ENCODE assay signal across 8 cellular contexts in genomic region chr4:10095296-10095991, GRCh38. TPM values are rescaled to one million over a fixed set of nuclear protein-coding genes. Genes with fewer than 3 reads are reported as not detected.
DNase-seq lines count a peak whose midpoint lies in the region; ATAC-seq and TF ChIP-seq lines count a peak whose summit lies in the region.

No MANE protein-coding gene starts in this region.

- intact Hi-C loops in heart left ventricle (cut with DNase I), result no loop called here

- peaks cover 34% of the 10 kb centered on the region; the same call in 1 of the 2 replicates for H3K36me3 ChIP-seq in GM23248 (ENCODE audit: low read depth)
- peaks cover 9% of the 10 kb centered on the region; the same call in 1 of the 2 replicates for H3K36me3 ChIP-seq in SK-N-MC (ENCODE audit: insufficient read depth, low read length)
- peaks cover 3 to 98% (median 77%) of the 10 kb centered on the region in 9 donors for H3K36me3 ChIP-seq in heart left ventricle

- H3K4me1 ChIP-seq in GM23248 (ENCODE audit: insufficient read depth) (peaks cover 72% of the 10 kb centered on the region), heart left ventricle (peaks cover 25 to 92% (median 72%) of the 10 kb centered on the region in 12 donors)

- in situ Hi-C loops in GM23248 (cut with MboI), result no loop called here

- TF ChIP-seq CTCF in heart left ventricle (IDR thresholded peaks at IDR 0.05), result no peak

- 65 to 75% methylated on average over 13 of the region's 13 CpGs for WGBS in GM23248 (ENCODE audit: low coverage in 1 of 2, low lambda C conversion rate in 2 of 2, missing lambda C conversion rate in 2 of 2), 2 experiments
- 77 to 92% (median 86%) methylated on average over 11 to 13 of the region's 13 CpGs for WGBS in heart left ventricle, 4 donors

- H3K9me3 ChIP-seq in GM23248 (ENCODE audit: low read depth) (no peaks in the 10 kb centered on the region), SK-N-MC (ENCODE audit: low read depth, low read length) (no peaks in the 10 kb centered on the region), heart left ventricle (no peaks in the 10 kb centered on the region)

- no peaks in the 10 kb centered on the region for H3K9me2 ChIP-seq in GM23248 (ENCODE audit: insufficient read depth)

- H3K9ac ChIP-seq in GM23248, result peak overlapping the region; percentile 82
- no peak overlapping the region for H3K9ac ChIP-seq in SK-N-MC (ENCODE audit: insufficient read length)

- peak overlapping the region; percentile 64 for H3K4me2 ChIP-seq in GM23248 (ENCODE audit: unreplicated experiment)

- peaks cover 89% of the 10 kb centered on the region for H3K79me2 ChIP-seq in GM23248 (ENCODE audit: insufficient read depth)

- no peak for TF ChIP-seq POLR2A in heart left ventricle (IDR thresholded peaks at IDR 0.05)

- H3K4me3 ChIP-seq in GM23248 (no peak overlapping the region), SK-N-MC (no peak overlapping the region), heart left ventricle (no peak overlapping the region)

- H2AFZ ChIP-seq in GM23248, result no peak overlapping the region

- peak; percentile 37 for DNase-seq in GM23248
- DNase-seq in SK-N-MC (ENCODE audit: low read depth, low spot score), result no peak
- peak in 2 of 5 donors; percentile 31 to 56 for DNase-seq in heart left ventricle
- peak; percentile 69 for DNase-seq in stimulated activated naive CD8-positive, alpha-beta T cell treated with anti-CD3 and anti-CD28 coated beads, Interleukin-15, Interleukin-2, amounts not matched to agents 100 U/mL and 50 U/mL, for 24 hours
- no peak for DNase-seq in NAMALWA (ENCODE audit: low spot score)
- DNase-seq in HCEC 1CT, result no peak
- DNase-seq in DMS79 treated with DMSO at 0.1 percent for 48 hours (lab: John Stamatoyannopoulos, UW), result no peak
- DNase-seq in NCI-H82 (lab: John Stamatoyannopoulos, UW), result no peak

- H3F3A ChIP-seq in GM23248 (ENCODE audit: insufficient read depth), result peaks cover 81% of the 10 kb centered on the region

- peak overlapping the region; percentile 99 for H3K27ac ChIP-seq in GM23248
- peak overlapping the region; percentile 91; the same call in 1 of the 2 replicates for H3K27ac ChIP-seq in SK-N-MC
- peak overlapping the region; percentile 42 to 98 (median 82) for H3K27ac ChIP-seq in heart left ventricle

- no peak for ATAC-seq in heart left ventricle
- ATAC-seq in stimulated activated naive CD8-positive, alpha-beta T cell treated with anti-CD3 and anti-CD28 coated beads, Interleukin-15, Interleukin-2, amounts not matched to agents 100 U/mL and 50 U/mL, for 24 hours, result peak; percentile 37

- H4K20me1 ChIP-seq in GM23248 (ENCODE audit: insufficient read depth), result no peaks in the 10 kb centered on the region

- H3K27me3 ChIP-seq in GM23248 (replicated peaks; ENCODE audit: insufficient read depth) (no peaks in the 10 kb centered on the region), heart left ventricle (no peaks in the 10 kb centered on the region)

RNA-seq across cellular contexts. Expression of gene WDR1, which starts 21.2 kb away (rescaled TPM):
- 471 and 487 TPM in 2 replicates for total RNA-seq in GM23248 (2014; rRNA removed; shearing (Covaris generic))
- polyA plus RNA-seq in GM23248 (2016; fragmentation: Nextera tagmentation; extraction: Ambion mirVana) (413 and 419 TPM in 2 replicates), heart left ventricle (100 to 1,000 TPM in 1 of 2 donors, 10 to 100 TPM in 1; 76.1 to 279 TPM)
- total RNA-seq in heart left ventricle, result 100 to 1,000 TPM; 113 to 299 (median 185) TPM

Comparison
In these comparisons a context has a peak if more than half of its experiments do, and no peak if none do; other contexts are left out.
1. DNase-seq: peak in GM23248 (single experiment) and stimulated activated naive CD8-positive, alpha-beta T cell treated with anti-CD3 and anti-CD28 coated beads, Interleukin-15, Interleukin-2, amounts not matched to agents 100 U/mL and 50 U/mL, for 24 hours (single experiment); none in SK-N-MC (single experiment), NAMALWA (single experiment), HCEC 1CT (single experiment), DMS79 treated with DMSO at 0.1 percent for 48 hours (single experiment) and NCI-H82 (single experiment).
2. Peak in every context shown above with its lines, with median percentiles within 50 percentile points of each other: H3K27ac ChIP-seq.